1 cellular context compared by ENCODE assay signal in genomic region chr19:48656840-48657474, GRCh38.
TF ChIP-seq lines count a peak whose summit lies in the region.

No MANE protein-coding gene starts in this region.

TF ChIP-seq in endothelial cell of umbilical vein, 7 proteins besides CTCF, POLR2A, EP300 and RAD21:
- TF ChIP-seq MYC (IDR thresholded peaks at IDR 0.05; ENCODE audit: low read depth, low read length) (no peak), MAX (IDR thresholded peaks at IDR 0.05; ENCODE audit: insufficient read depth, insufficient read length) (peak; percentile 48), POLR2AphosphoS5 (IDR thresholded peaks at IDR 0.05; ENCODE audit: insufficient read depth, low read depth, low read length) (peak; percentile 20), EZH2 (IDR thresholded peaks at IDR 0.05; ENCODE audit: borderline replicate concordance, low read depth, low read length, severe bottlenecking) (no peak)
